Comparison of ENCODE assay signal across 20 cellular contexts in the genomic region with DNA sequence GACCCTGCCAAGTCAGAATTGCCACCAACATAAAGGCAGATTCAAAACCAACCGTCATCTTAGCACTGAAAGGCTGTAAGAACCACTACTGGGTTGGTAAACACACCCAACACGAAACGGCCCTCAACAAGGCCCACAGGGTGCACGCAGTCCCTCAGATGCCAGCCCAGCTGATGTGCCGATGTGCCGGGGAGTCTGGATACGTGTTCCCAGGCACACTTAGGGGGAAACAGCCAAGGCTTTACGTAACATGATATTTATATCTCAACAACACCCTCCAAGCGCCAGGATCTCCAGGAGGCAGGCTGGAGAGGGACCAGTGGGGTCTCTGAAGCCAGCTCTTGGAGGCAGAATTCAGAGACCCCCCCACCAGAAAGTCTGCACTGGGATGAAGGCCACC. TPM values are rescaled to one million over a fixed set of nuclear protein-coding genes. Genes with fewer than 3 reads are reported as not detected.
DNase-seq lines count a peak whose midpoint lies in the region; ATAC-seq and TF ChIP-seq lines count a peak whose summit lies in the region.
"Had no signal": no experiment of that assay in that cellular context is flagged by ENCODE, and none has a peak within 500 bp of the region (broad histone marks: within the 10 kb centered on the region; RNA-seq: fewer than 3 reads in every experiment).

No MANE protein-coding gene starts in this region.

- H3K27me3 ChIP-seq in dorsolateral prefrontal cortex (no peaks in the 10 kb centered on the region), heart right ventricle (no peaks in the 10 kb centered on the region), osteoblast (ENCODE audit: insufficient read depth, low read length) (no peaks in the 10 kb centered on the region)
- H3K27me3 ChIP-seq: BLaER1 had no signal

- H3K36me3 Mint-ChIP-seq in T-cell, result no peaks in the 10 kb centered on the region

- CTCF ChIA-PET in T-cell (lab: Charles Lee), result no interaction called here

- no peak overlapping the region for H3K4me2 ChIP-seq in osteoblast (ENCODE audit: insufficient read depth, low read length)
- H3K4me2 ChIP-seq: BLaER1, KMS-11 had no signal

- intact Hi-C loops in dorsolateral prefrontal cortex (cut with DNase I), result loop anchor here (5.0 kb wide), 3 partner anchors 83 to 198 kb away; partner anchors contain the start of genes DUSP7 (in 2 of the 2), PARP3 (in 1 of the 2) and RRP9 (in 1 of the 2)
- intact Hi-C loops in heart right ventricle (cut with DNase I), result loop anchor here in 6 of 10 donors (5.0 kb wide), 4 partner anchors 83 to 198 kb away; partner anchors contain the start of genes DUSP7 (in 2 of the 6), PARP3 (in 1 of the 6) and RRP9 (in 1 of the 6)

- peaks cover 4 to 37% (median 20%) of the 10 kb centered on the region in 9 donors for H3K4me1 ChIP-seq in heart right ventricle
- no peaks in the 10 kb centered on the region for H3K4me1 ChIP-seq in osteoblast (ENCODE audit: insufficient read depth, low read length)

- H3K9me3 Mint-ChIP-seq in T-cell, result no peaks in the 10 kb centered on the region
- H3K9me3 Mint-ChIP-seq: CD4-positive, alpha-beta T cell; HFFc6 had no signal

- no peaks in the 10 kb centered on the region for H3K27me3 Mint-ChIP-seq in T-cell
- H3K27me3 Mint-ChIP-seq: CD4-positive, alpha-beta T cell had no signal

- H3K27ac ChIP-seq in dorsolateral prefrontal cortex (peak overlapping the region in 45 of 59 donors; percentile 6 to 89 (median 66)), heart right ventricle (peak overlapping the region in 9 of 10 donors; percentile 44 to 71 (median 64)), osteoblast (ENCODE audit: low read depth, low read length) (no peak overlapping the region)
- H3K27ac ChIP-seq: BLaER1, KMS-11 had no signal

- H3K79me2 ChIP-seq in osteoblast (ENCODE audit: insufficient read depth, low read length), result peaks cover 6% of the 10 kb centered on the region

- H3K36me3 ChIP-seq in heart right ventricle, result peaks cover 0 to 11% (median 0%) of the 10 kb centered on the region in 9 donors
- H3K36me3 ChIP-seq in osteoblast (ENCODE audit: insufficient read depth, low read length), result peaks cover 2% of the 10 kb centered on the region

- no peaks in the 10 kb centered on the region for H4K20me1 ChIP-seq in osteoblast (ENCODE audit: insufficient read depth, low read length)
- H4K20me1 ChIP-seq: BLaER1 had no signal

- H3K4me3 ChIP-seq in dorsolateral prefrontal cortex, result no peak overlapping the region
- H3K4me3 ChIP-seq in heart right ventricle, result no peak overlapping the region
- H3K4me3 ChIP-seq in osteoblast (ENCODE audit: insufficient read depth, low read length), result no peak overlapping the region
- H3K4me3 ChIP-seq: BLaER1 had no signal

- peaks cover 6 to 13% (median 9%) of the 10 kb centered on the region in 3 donors for H3K4me1 Mint-ChIP-seq in T-cell

- WGBS in heart right ventricle, 2 donors, result 37 to 67% methylated on average over 9 of the region's 9 CpGs

- H3K9me3 ChIP-seq in heart right ventricle (no peaks in the 10 kb centered on the region), osteoblast (ENCODE audit: low read depth, low read length) (no peaks in the 10 kb centered on the region)
- H3K9me3 ChIP-seq: BLaER1 had no signal

- H3K4me3 Mint-ChIP-seq in T-cell, result no peak overlapping the region
- H3K4me3 Mint-ChIP-seq: CD4-positive, alpha-beta T cell; HFFc6 had no signal

- H2AFZ ChIP-seq in osteoblast (ENCODE audit: low read length), result no peak overlapping the region

- H3K27ac Mint-ChIP-seq in T-cell, result no peak overlapping the region
- H3K27ac Mint-ChIP-seq: CD4-positive, alpha-beta T cell; HFFc6 had no signal

- DNase-seq in dorsolateral prefrontal cortex (peak in 4 of 10 donors; percentile 50 to 74 (median 59)), heart right ventricle (peak; percentile 51 to 52), osteoblast (ENCODE audit: insufficient read length, low spot score, missing footprints) (peak; percentile 8), T-cell (no peak), NCI-H526 (lab: John Stamatoyannopoulos, UW) (no peak), NCI-H2171 treated with DMSO at 0.1 percent for 48 hours (lab: John Stamatoyannopoulos, UW) (no peak)
- DNase-seq: ACHN; CD4-positive, alpha-beta T cell; COR-L47; DMS79 treated with DMSO at 0.1 percent for 48 hours; H7; HFFc6; NCI-H1092 treated with DMSO at 0.1 percent for 48 hours; NCI-H1436 treated with DMSO at 0.1 percent for 48 hours; NCI-H1930; NCI-H524 treated with DMSO at 0.1 percent for 48 hours; SHP77 had no signal

- POLR2A ChIA-PET in T-cell (lab: Charles Lee), result no interaction called here

- ATAC-seq in heart right ventricle, result peak; percentile 52 to 90 (median 73)
- no peak for ATAC-seq in HG02763 (IDR thresholded peaks at IDR 0.05; ENCODE audit: unreplicated experiment)
- ATAC-seq in T-cell (replicated peaks in 1 of 4), result no peak

- TF ChIP-seq CTCF in dorsolateral prefrontal cortex (IDR thresholded peaks at IDR 0.05 in 54 of 56, conservative IDR thresholded peaks at IDR 0.05 in 2 of 56; ENCODE audit: low read depth in 1 of 56, partially characterized antibody in 56 of 56) (no peak), heart right ventricle (IDR thresholded peaks at IDR 0.05) (no peak), osteoblast (IDR thresholded peaks at IDR 0.05; ENCODE audit: extremely low read depth, low read depth, low read length) (no peak)

RNA-seq across cellular contexts. Expression of gene POC1A, which starts 14.2 kb away (rescaled TPM):
- 1 to 10 TPM; 1.3 to 5.8 (median 3.0) TPM for total RNA-seq in dorsolateral prefrontal cortex
- total RNA-seq in heart right ventricle, result 1 to 10 TPM in 5 of 10 donors, under 1 TPM in 5; 0.60 to 3.5 (median 1.1) TPM
- polyA plus RNA-seq in heart right ventricle, result 1 to 10 TPM in 1 of 2 donors, under 1 TPM in 1; 0.44 to 1.9 TPM
- 1.8 and 3.2 TPM in 2 replicates for total RNA-seq in osteoblast
- total RNA-seq in T-cell, result 1 to 10 TPM in 3 of 5 donors, under 1 TPM in 2; 0.91 to 1.9 (median 1.7) TPM

RNA-seq across cellular contexts. Expression of gene ALAS1, which starts 58.0 kb away (rescaled TPM):
- total RNA-seq in dorsolateral prefrontal cortex (10 to 100 TPM; 34.8 to 81.1 (median 55.4) TPM), heart right ventricle (100 to 1,000 TPM; 117 to 233 (median 177) TPM), osteoblast (35.4 and 39.1 TPM in 2 replicates), T-cell (10 to 100 TPM; 12.2 to 32.7 (median 27.1) TPM)
- 10 to 100 TPM; 55.2 to 98.4 TPM for polyA plus RNA-seq in heart right ventricle

Comparison
In these comparisons a context has a peak if more than half of its experiments do, and no peak if none do; other contexts are left out.
1. DNase-seq: peak in heart right ventricle (2 of 2) and osteoblast (single experiment); none in T-cell (0 of 34), NCI-H526 (0 of 2) and NCI-H2171 treated with DMSO at 0.1 percent for 48 hours (single experiment).
2. ATAC-seq: peak in heart right ventricle (8 of 8); none in HG02763 (single experiment) and T-cell (0 of 4).